Comparison of ENCODE assay signal across 1 cellular context in the genomic region with DNA sequence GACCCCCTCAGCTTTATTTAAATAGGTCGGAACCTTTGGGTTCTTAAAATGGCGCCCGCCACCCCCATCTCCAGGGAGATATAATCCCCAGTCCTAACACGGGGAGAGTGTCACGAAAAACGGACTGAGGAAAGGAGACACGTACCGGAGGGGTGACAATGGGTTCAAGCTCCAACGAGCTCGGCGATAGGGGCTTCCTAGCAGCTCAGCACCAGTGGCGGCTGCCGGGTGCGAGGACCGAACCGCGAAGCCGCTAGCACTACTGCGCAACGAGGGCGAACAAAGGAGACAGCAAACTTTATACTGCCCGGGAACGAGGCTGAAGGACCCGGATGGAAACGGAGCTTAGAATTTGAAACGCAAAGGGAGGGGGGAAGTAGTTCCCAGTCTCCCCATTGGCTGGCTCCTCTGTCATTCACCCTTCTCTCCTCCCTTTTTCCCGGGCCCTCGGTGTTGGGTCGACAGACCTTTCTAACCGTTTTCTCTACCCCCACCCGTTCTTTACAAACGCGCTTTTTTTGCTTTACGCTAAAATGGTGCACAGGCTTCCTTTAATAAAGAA.
TF ChIP-seq lines count a peak whose summit lies in the region.

A gene (minus strand): TSS at position 274 of the 562 bp plus-strand sequence. CDS start 1,298 bp downstream, outside the sequence.

TF ChIP-seq in K562, 482 proteins besides CTCF, POLR2A, EP300 and RAD21 (continued from another document and continues in another):
- TF ChIP-seq, protein P1, sequence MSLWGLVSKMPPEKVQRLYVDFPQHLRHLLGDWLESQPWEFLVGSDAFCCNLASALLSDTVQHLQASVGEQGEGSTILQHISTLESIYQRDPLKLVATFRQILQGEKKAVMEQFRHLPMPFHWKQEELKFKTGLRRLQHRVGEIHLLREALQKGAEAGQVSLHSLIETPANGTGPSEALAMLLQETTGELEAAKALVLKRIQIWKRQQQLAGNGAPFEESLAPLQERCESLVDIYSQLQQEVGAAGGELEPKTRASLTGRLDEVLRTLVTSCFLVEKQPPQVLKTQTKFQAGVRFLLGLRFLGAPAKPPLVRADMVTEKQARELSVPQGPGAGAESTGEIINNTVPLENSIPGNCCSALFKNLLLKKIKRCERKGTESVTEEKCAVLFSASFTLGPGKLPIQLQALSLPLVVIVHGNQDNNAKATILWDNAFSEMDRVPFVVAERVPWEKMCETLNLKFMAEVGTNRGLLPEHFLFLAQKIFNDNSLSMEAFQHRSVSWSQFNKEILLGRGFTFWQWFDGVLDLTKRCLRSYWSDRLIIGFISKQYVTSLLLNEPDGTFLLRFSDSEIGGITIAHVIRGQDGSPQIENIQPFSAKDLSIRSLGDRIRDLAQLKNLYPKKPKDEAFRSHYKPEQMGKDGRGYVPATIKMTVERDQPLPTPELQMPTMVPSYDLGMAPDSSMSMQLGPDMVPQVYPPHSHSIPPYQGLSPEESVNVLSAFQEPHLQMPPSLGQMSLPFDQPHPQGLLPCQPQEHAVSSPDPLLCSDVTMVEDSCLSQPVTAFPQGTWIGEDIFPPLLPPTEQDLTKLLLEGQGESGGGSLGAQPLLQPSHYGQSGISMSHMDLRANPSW (CRISPR knock-in tag; IDR thresholded peaks at IDR 0.05) = no peak
- TF ChIP-seq GABPA (tag; conservative IDR thresholded peaks at IDR 0.05; ENCODE audit: low read depth) = peak; percentile 70
- no peak for TF ChIP-seq FIP1L1 (IDR thresholded peaks at IDR 0.05; ENCODE audit: low read depth, low read length, poor library complexity, severe bottlenecking)
- TF ChIP-seq, protein P2, sequence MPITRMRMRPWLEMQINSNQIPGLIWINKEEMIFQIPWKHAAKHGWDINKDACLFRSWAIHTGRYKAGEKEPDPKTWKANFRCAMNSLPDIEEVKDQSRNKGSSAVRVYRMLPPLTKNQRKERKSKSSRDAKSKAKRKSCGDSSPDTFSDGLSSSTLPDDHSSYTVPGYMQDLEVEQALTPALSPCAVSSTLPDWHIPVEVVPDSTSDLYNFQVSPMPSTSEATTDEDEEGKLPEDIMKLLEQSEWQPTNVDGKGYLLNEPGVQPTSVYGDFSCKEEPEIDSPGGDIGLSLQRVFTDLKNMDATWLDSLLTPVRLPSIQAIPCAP (CRISPR knock-in tag; IDR thresholded peaks at IDR 0.05; ENCODE audit: borderline replicate concordance) = 0 out of 2 replicates have a peak, but pooled peaks have one; percentile 21
- TF ChIP-seq PYGO2 (tag; IDR thresholded peaks at IDR 0.05) = no peak
- TF ChIP-seq, protein P3, sequence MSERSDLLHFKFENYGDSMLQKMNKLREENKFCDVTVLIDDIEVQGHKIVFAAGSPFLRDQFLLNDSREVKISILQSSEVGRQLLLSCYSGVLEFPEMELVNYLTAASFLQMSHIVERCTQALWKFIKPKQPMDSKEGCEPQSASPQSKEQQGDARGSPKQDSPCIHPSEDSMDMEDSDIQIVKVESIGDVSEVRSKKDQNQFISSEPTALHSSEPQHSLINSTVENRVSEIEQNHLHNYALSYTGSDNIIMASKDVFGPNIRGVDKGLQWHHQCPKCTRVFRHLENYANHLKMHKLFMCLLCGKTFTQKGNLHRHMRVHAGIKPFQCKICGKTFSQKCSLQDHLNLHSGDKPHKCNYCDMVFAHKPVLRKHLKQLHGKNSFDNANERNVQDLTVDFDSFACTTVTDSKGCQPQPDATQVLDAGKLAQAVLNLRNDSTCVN (CRISPR knock-in tag; IDR thresholded peaks at IDR 0.05) = no peak
- TF ChIP-seq, protein P4, sequence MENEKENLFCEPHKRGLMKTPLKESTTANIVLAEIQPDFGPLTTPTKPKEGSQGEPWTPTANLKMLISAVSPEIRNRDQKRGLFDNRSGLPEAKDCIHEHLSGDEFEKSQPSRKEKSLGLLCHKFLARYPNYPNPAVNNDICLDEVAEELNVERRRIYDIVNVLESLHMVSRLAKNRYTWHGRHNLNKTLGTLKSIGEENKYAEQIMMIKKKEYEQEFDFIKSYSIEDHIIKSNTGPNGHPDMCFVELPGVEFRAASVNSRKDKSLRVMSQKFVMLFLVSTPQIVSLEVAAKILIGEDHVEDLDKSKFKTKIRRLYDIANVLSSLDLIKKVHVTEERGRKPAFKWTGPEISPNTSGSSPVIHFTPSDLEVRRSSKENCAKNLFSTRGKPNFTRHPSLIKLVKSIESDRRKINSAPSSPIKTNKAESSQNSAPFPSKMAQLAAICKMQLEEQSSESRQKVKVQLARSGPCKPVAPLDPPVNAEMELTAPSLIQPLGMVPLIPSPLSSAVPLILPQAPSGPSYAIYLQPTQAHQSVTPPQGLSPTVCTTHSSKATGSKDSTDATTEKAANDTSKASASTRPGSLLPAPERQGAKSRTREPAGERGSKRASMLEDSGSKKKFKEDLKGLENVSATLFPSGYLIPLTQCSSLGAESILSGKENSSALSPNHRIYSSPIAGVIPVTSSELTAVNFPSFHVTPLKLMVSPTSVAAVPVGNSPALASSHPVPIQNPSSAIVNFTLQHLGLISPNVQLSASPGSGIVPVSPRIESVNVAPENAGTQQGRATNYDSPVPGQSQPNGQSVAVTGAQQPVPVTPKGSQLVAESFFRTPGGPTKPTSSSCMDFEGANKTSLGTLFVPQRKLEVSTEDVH (IDR thresholded peaks at IDR 0.05; ENCODE audit: low read depth, partially characterized antibody) = no peak
- TF ChIP-seq ZBTB7A (IDR thresholded peaks at IDR 0.05; ENCODE audit: borderline replicate concordance, control insufficient read depth, low read depth, low read length) = peak; percentile 28; the same call in 1 of the 2 replicates
- TF ChIP-seq, protein P5, sequence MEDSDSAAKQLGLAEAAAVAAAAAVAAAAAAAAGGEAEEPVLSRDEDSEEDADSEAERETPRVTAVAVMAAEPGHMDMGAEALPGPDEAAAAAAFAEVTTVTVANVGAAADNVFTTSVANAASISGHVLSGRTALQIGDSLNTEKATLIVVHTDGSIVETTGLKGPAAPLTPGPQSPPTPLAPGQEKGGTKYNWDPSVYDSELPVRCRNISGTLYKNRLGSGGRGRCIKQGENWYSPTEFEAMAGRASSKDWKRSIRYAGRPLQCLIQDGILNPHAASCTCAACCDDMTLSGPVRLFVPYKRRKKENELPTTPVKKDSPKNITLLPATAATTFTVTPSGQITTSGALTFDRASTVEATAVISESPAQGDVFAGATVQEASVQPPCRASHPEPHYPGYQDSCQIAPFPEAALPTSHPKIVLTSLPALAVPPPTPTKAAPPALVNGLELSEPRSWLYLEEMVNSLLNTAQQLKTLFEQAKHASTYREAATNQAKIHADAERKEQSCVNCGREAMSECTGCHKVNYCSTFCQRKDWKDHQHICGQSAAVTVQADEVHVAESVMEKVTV (CRISPR knock-in tag; IDR thresholded peaks at IDR 0.05) = no peak
- peak; percentile 94 for TF ChIP-seq GTF2E2 (tag; IDR thresholded peaks at IDR 0.05)
- no peak for TF ChIP-seq NR1H2 (CRISPR knock-in tag; IDR thresholded peaks at IDR 0.05)
- peak; percentile 74; the same call in 1 of the 2 replicates for TF ChIP-seq CBX1 (IDR thresholded peaks at IDR 0.05; ENCODE audit: low read depth)
- TF ChIP-seq, protein P6, sequence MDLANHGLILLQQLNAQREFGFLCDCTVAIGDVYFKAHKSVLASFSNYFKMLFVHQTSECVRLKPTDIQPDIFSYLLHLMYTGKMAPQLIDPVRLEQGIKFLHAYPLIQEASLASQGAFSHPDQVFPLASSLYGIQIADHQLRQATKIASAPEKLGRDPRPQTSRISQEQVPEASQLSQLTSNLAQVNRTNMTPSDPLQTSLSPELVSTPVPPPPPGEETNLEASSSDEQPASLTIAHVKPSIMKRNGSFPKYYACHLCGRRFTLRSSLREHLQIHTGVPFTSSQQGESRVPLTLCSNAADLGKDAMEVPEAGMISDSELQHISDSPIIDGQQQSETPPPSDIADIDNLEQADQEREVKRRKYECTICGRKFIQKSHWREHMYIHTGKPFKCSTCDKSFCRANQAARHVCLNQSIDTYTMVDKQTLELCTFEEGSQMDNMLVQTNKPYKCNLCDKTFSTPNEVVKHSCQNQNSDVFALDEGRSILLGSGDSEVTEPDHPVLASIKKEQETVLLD (IDR thresholded peaks at IDR 0.05) = peak; percentile 14; the same call in 1 of the 2 replicates
- TF ChIP-seq, protein P7, sequence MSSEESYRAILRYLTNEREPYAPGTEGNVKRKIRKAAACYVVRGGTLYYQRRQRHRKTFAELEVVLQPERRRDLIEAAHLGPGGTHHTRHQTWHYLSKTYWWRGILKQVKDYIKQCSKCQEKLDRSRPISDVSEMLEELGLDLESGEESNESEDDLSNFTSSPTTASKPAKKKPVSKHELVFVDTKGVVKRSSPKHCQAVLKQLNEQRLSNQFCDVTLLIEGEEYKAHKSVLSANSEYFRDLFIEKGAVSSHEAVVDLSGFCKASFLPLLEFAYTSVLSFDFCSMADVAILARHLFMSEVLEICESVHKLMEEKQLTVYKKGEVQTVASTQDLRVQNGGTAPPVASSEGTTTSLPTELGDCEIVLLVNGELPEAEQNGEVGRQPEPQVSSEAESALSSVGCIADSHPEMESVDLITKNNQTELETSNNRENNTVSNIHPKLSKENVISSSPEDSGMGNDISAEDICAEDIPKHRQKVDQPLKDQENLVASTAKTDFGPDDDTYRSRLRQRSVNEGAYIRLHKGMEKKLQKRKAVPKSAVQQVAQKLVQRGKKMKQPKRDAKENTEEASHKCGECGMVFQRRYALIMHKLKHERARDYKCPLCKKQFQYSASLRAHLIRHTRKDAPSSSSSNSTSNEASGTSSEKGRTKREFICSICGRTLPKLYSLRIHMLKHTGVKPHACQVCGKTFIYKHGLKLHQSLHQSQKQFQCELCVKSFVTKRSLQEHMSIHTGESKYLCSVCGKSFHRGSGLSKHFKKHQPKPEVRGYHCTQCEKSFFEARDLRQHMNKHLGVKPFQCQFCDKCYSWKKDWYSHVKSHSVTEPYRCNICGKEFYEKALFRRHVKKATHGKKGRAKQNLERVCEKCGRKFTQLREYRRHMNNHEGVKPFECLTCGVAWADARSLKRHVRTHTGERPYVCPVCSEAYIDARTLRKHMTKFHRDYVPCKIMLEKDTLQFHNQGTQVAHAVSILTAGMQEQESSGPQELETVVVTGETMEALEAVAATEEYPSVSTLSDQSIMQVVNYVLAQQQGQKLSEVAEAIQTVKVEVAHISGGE (CRISPR knock-in tag; IDR thresholded peaks at IDR 0.05) = 0 out of 6 replicates have a peak, but pooled peaks of 1 of the 3 experiments have one; percentile 56
- no peak for TF ChIP-seq ZNF551 (CRISPR knock-in tag; IDR thresholded peaks at IDR 0.05)
- TF ChIP-seq, protein P8, sequence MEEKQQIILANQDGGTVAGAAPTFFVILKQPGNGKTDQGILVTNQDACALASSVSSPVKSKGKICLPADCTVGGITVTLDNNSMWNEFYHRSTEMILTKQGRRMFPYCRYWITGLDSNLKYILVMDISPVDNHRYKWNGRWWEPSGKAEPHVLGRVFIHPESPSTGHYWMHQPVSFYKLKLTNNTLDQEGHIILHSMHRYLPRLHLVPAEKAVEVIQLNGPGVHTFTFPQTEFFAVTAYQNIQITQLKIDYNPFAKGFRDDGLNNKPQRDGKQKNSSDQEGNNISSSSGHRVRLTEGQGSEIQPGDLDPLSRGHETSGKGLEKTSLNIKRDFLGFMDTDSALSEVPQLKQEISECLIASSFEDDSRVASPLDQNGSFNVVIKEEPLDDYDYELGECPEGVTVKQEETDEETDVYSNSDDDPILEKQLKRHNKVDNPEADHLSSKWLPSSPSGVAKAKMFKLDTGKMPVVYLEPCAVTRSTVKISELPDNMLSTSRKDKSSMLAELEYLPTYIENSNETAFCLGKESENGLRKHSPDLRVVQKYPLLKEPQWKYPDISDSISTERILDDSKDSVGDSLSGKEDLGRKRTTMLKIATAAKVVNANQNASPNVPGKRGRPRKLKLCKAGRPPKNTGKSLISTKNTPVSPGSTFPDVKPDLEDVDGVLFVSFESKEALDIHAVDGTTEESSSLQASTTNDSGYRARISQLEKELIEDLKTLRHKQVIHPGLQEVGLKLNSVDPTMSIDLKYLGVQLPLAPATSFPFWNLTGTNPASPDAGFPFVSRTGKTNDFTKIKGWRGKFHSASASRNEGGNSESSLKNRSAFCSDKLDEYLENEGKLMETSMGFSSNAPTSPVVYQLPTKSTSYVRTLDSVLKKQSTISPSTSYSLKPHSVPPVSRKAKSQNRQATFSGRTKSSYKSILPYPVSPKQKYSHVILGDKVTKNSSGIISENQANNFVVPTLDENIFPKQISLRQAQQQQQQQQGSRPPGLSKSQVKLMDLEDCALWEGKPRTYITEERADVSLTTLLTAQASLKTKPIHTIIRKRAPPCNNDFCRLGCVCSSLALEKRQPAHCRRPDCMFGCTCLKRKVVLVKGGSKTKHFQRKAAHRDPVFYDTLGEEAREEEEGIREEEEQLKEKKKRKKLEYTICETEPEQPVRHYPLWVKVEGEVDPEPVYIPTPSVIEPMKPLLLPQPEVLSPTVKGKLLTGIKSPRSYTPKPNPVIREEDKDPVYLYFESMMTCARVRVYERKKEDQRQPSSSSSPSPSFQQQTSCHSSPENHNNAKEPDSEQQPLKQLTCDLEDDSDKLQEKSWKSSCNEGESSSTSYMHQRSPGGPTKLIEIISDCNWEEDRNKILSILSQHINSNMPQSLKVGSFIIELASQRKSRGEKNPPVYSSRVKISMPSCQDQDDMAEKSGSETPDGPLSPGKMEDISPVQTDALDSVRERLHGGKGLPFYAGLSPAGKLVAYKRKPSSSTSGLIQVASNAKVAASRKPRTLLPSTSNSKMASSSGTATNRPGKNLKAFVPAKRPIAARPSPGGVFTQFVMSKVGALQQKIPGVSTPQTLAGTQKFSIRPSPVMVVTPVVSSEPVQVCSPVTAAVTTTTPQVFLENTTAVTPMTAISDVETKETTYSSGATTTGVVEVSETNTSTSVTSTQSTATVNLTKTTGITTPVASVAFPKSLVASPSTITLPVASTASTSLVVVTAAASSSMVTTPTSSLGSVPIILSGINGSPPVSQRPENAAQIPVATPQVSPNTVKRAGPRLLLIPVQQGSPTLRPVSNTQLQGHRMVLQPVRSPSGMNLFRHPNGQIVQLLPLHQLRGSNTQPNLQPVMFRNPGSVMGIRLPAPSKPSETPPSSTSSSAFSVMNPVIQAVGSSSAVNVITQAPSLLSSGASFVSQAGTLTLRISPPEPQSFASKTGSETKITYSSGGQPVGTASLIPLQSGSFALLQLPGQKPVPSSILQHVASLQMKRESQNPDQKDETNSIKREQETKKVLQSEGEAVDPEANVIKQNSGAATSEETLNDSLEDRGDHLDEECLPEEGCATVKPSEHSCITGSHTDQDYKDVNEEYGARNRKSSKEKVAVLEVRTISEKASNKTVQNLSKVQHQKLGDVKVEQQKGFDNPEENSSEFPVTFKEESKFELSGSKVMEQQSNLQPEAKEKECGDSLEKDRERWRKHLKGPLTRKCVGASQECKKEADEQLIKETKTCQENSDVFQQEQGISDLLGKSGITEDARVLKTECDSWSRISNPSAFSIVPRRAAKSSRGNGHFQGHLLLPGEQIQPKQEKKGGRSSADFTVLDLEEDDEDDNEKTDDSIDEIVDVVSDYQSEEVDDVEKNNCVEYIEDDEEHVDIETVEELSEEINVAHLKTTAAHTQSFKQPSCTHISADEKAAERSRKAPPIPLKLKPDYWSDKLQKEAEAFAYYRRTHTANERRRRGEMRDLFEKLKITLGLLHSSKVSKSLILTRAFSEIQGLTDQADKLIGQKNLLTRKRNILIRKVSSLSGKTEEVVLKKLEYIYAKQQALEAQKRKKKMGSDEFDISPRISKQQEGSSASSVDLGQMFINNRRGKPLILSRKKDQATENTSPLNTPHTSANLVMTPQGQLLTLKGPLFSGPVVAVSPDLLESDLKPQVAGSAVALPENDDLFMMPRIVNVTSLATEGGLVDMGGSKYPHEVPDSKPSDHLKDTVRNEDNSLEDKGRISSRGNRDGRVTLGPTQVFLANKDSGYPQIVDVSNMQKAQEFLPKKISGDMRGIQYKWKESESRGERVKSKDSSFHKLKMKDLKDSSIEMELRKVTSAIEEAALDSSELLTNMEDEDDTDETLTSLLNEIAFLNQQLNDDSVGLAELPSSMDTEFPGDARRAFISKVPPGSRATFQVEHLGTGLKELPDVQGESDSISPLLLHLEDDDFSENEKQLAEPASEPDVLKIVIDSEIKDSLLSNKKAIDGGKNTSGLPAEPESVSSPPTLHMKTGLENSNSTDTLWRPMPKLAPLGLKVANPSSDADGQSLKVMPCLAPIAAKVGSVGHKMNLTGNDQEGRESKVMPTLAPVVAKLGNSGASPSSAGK (IDR thresholded peaks at IDR 0.05) = peak; percentile 41
